Comparison of ENCODE assay signal across 22 cellular contexts in the genomic region with DNA sequence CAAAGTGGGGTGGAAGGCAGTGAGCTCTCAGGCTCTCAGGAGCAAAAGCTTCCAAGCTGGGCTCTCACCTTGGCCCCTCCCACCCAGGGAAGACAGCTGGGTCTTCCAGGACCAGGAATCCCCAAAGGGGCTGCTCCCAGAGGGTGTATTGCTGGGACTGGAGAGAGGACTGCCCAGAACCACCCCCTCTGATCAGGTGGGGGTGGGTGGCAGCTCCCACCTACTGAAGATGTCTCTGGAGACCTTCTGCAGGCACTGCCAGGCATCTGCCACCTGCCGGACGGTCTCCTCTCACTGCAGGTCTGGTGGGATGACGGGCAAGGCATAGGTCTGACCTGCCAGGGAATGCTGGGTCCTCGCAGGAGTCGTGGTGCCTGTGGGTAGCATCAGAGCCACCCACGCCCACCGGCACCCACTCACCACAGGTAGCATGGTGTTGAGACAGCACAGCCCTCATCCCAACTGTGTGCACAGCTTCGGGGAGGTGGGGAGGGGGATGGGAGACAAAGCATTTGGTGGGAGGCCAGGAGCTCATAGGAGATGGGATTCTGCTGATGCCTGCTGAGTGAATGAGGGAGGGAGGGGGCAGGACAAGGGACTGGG.
A peak's percentile ranks its signal among the peaks of the same experiment; 100 is the strongest.
DNase-seq lines count a peak whose midpoint lies in the region; ATAC-seq and TF ChIP-seq lines count a peak whose summit lies in the region.
"Had no signal": no experiment of that assay in that cellular context is flagged by ENCODE, and none has a peak within 500 bp of the region (broad histone marks: within the 10 kb centered on the region; RNA-seq: fewer than 3 reads in every experiment).

No MANE protein-coding gene starts in this region.

- no peak overlapping the region for H3K27ac Mint-ChIP-seq in activated CD4-positive, alpha-beta memory T cell treated with anti-CD3 and anti-CD28 coated beads for 36 hours
- H3K27ac Mint-ChIP-seq in activated CD4-positive, alpha-beta memory T cell treated with anti-CD3 and anti-CD28 coated beads, Interleukin-2, amount 10 ng/mL, durations not matched to agents 7 days and 5 days = no peak overlapping the region
- H3K27ac Mint-ChIP-seq in endothelial cell (ENCODE audit: unreplicated experiment) (peak overlapping the region; percentile 64), immature natural killer cell (no peak overlapping the region)
- H3K27ac Mint-ChIP-seq: CD4-positive, alpha-beta memory T cell had no signal

- CTCF ChIA-PET in activated CD4-positive, alpha-beta memory T cell treated with anti-CD3 and anti-CD28 coated beads for 36 hours (lab: Charles Lee) = no interaction called here
- CTCF ChIA-PET in activated CD4-positive, alpha-beta memory T cell treated with anti-CD3 and anti-CD28 coated beads, Interleukin-2, amount 10 ng/mL, durations not matched to agents 7 days and 5 days (lab: Charles Lee) = interaction anchor here (1.1 kb wide), 1 partner anchor 29 kb away, joined by 4 read pairs; no protein-coding TSS in a partner anchor

- H3K9me3 Mint-ChIP-seq in activated CD4-positive, alpha-beta memory T cell treated with anti-CD3 and anti-CD28 coated beads for 36 hours = no peaks in the 10 kb centered on the region
- H3K9me3 Mint-ChIP-seq in activated CD4-positive, alpha-beta memory T cell treated with anti-CD3 and anti-CD28 coated beads, Interleukin-2, amount 10 ng/mL, durations not matched to agents 7 days and 5 days = no peaks in the 10 kb centered on the region
- no peaks in the 10 kb centered on the region for H3K9me3 Mint-ChIP-seq in endothelial cell (ENCODE audit: unreplicated experiment)
- peaks cover 0 to 2% (median 0%) of the 10 kb centered on the region in 6 donors for H3K9me3 Mint-ChIP-seq in immature natural killer cell
- H3K9me3 Mint-ChIP-seq: CD4-positive, alpha-beta memory T cell had no signal

- ATAC-seq in upper lobe of right lung = no peak
- ATAC-seq: PC-3 had no signal

- POLR2A ChIA-PET in activated CD4-positive, alpha-beta memory T cell treated with anti-CD3 and anti-CD28 coated beads for 36 hours (lab: Charles Lee) = no interaction called here
- POLR2A ChIA-PET in activated CD4-positive, alpha-beta memory T cell treated with anti-CD3 and anti-CD28 coated beads, Interleukin-2, amount 10 ng/mL, durations not matched to agents 7 days and 5 days (lab: Charles Lee) = no interaction called here

- intact Hi-C loops in activated CD4-positive, alpha-beta memory T cell treated with anti-CD3 and anti-CD28 coated beads for 36 hours (cut with micrococcal nuclease) = no loop called here
- intact Hi-C loops in upper lobe of right lung (cut with DNase I) = no loop called here

- H3K4me1 Mint-ChIP-seq in activated CD4-positive, alpha-beta memory T cell treated with anti-CD3 and anti-CD28 coated beads for 36 hours (ENCODE audit: low read depth) = no peaks in the 10 kb centered on the region
- no peaks in the 10 kb centered on the region for H3K4me1 Mint-ChIP-seq in activated CD4-positive, alpha-beta memory T cell treated with anti-CD3 and anti-CD28 coated beads, Interleukin-2, amount 10 ng/mL, durations not matched to agents 7 days and 5 days
- H3K4me1 Mint-ChIP-seq in endothelial cell (ENCODE audit: unreplicated experiment) = peaks cover 16% of the 10 kb centered on the region
- no peaks in the 10 kb centered on the region for H3K4me1 Mint-ChIP-seq in immature natural killer cell
- H3K4me1 Mint-ChIP-seq: CD4-positive, alpha-beta memory T cell had no signal

- H3K9me3 ChIP-seq in upper lobe of right lung = no peaks in the 10 kb centered on the region
- H3K9me3 ChIP-seq: BLaER1 treated with 17β-estradiol and CSF1 and Interleukin-3, amounts not matched to agents 10 nM and 100 nM; Caco-2 had no signal

- no peak overlapping the region for H3K27ac ChIP-seq in upper lobe of right lung
- H3K27ac ChIP-seq: BLaER1 treated with 17β-estradiol and CSF1 and Interleukin-3, amounts not matched to agents 10 nM and 100 nM had no signal

- H3K4me3 ChIP-seq in upper lobe of right lung = no peak overlapping the region
- H3K4me3 ChIP-seq: BLaER1 treated with 17β-estradiol and CSF1 and Interleukin-3, amounts not matched to agents 10 nM and 100 nM had no signal

- peaks cover 16% of the 10 kb centered on the region for H3K27me3 ChIP-seq in upper lobe of right lung
- H3K27me3 ChIP-seq: BLaER1 treated with 17β-estradiol and CSF1 and Interleukin-3, amounts not matched to agents 10 nM and 100 nM had no signal

- no peaks in the 10 kb centered on the region for H3K36me3 ChIP-seq in upper lobe of right lung
- H3K36me3 ChIP-seq: BLaER1 treated with 17β-estradiol and CSF1 and Interleukin-3, amounts not matched to agents 10 nM and 100 nM had no signal

- H3K27me3 Mint-ChIP-seq in activated CD4-positive, alpha-beta memory T cell treated with anti-CD3 and anti-CD28 coated beads for 36 hours = peaks cover 7% of the 10 kb centered on the region
- peaks cover 7% of the 10 kb centered on the region for H3K27me3 Mint-ChIP-seq in activated CD4-positive, alpha-beta memory T cell treated with anti-CD3 and anti-CD28 coated beads, Interleukin-2, amount 10 ng/mL, durations not matched to agents 7 days and 5 days
- H3K27me3 Mint-ChIP-seq in endothelial cell (ENCODE audit: unreplicated experiment) (peaks cover 13% of the 10 kb centered on the region), immature natural killer cell (ENCODE audit: low read depth in 3 of 3) (peaks cover 0 to 2% (median 1%) of the 10 kb centered on the region in 3 donors)

- no peaks in the 10 kb centered on the region for H3K36me3 Mint-ChIP-seq in activated CD4-positive, alpha-beta memory T cell treated with anti-CD3 and anti-CD28 coated beads for 36 hours
- H3K36me3 Mint-ChIP-seq in activated CD4-positive, alpha-beta memory T cell treated with anti-CD3 and anti-CD28 coated beads, Interleukin-2, amount 10 ng/mL, durations not matched to agents 7 days and 5 days (ENCODE audit: low read depth) = no peaks in the 10 kb centered on the region
- peaks cover 8% of the 10 kb centered on the region for H3K36me3 Mint-ChIP-seq in endothelial cell (ENCODE audit: low read depth, unreplicated experiment)
- H3K36me3 Mint-ChIP-seq in immature natural killer cell = no peaks in the 10 kb centered on the region
- H3K36me3 Mint-ChIP-seq: CD4-positive, alpha-beta memory T cell had no signal

- peak; percentile 8 for DNase-seq in activated CD4-positive, alpha-beta memory T cell treated with anti-CD3 and anti-CD28 coated beads for 36 hours
- no peak for DNase-seq in activated CD4-positive, alpha-beta memory T cell treated with anti-CD3 and anti-CD28 coated beads, Interleukin-2, amount 10 ng/mL, durations not matched to agents 7 days and 5 days
- DNase-seq in NCI-H2171 treated with DMSO at 0.1 percent for 48 hours (lab: John Stamatoyannopoulos, UW) = peak; percentile 71
- DNase-seq in endothelial cell (ENCODE audit: low spot score) = no peak
- peak; percentile 63 for DNase-seq in upper lobe of right lung
- no peak for DNase-seq in stimulated activated CD4-positive, alpha-beta T cell treated with anti-CD3 and anti-CD28 coated beads, Interleukin-2, amount 100 ng/mL, for 48 hours
- DNase-seq in dedifferentiated amniotic fluid mesenchymal stem cell (ENCODE audit: extremely low spot score) = no peak
- no peak for DNase-seq in immature natural killer cell
- DNase-seq: 8988T, Caco-2, DMS 273 treated with DMSO at 0.1 percent for 48 hours, DND-41, H7, Karpas-422, NCI-H1048, NCI-H187 treated with DMSO at 0.1 percent for 48 hours, NCI-H226, NCI-H510A treated with DMSO at 0.1 percent for 48 hours, PC-3, Right ventricle myocardium superior had no signal

- H3K4me1 ChIP-seq in upper lobe of right lung = no peaks in the 10 kb centered on the region
- H3K4me1 ChIP-seq: BLaER1 treated with 17β-estradiol and CSF1 and Interleukin-3, amounts not matched to agents 10 nM and 100 nM; Caco-2 had no signal

- TF ChIP-seq CTCF in endothelial cell (IDR thresholded peaks at IDR 0.05; ENCODE audit: unreplicated experiment) (no peak), upper lobe of right lung (IDR thresholded peaks at IDR 0.05) (no peak)

- no peak overlapping the region for H3K4me3 Mint-ChIP-seq in activated CD4-positive, alpha-beta memory T cell treated with anti-CD3 and anti-CD28 coated beads for 36 hours
- H3K4me3 Mint-ChIP-seq in activated CD4-positive, alpha-beta memory T cell treated with anti-CD3 and anti-CD28 coated beads, Interleukin-2, amount 10 ng/mL, durations not matched to agents 7 days and 5 days = no peak overlapping the region
- H3K4me3 Mint-ChIP-seq in endothelial cell (ENCODE audit: unreplicated experiment) (no peak overlapping the region), immature natural killer cell (no peak overlapping the region)
- H3K4me3 Mint-ChIP-seq: CD4-positive, alpha-beta memory T cell had no signal

Comparison
In these comparisons a context has a peak if more than half of its experiments do, and no peak if none do; other contexts are left out.
1. DNase-seq: peak in activated CD4-positive, alpha-beta memory T cell treated with anti-CD3 and anti-CD28 coated beads for 36 hours (single experiment), NCI-H2171 treated with DMSO at 0.1 percent for 48 hours (single experiment) and upper lobe of right lung (single experiment); none in activated CD4-positive, alpha-beta memory T cell treated with anti-CD3 and anti-CD28 coated beads, Interleukin-2, amount 10 ng/mL, durations not matched to agents 7 days and 5 days (single experiment), endothelial cell (single experiment), stimulated activated CD4-positive, alpha-beta T cell treated with anti-CD3 and anti-CD28 coated beads, Interleukin-2, amount 100 ng/mL, for 48 hours (0 of 2), dedifferentiated amniotic fluid mesenchymal stem cell (single experiment) and immature natural killer cell (0 of 3).